Comparison of ENCODE assay signal across 19 cellular contexts in the genomic region with DNA sequence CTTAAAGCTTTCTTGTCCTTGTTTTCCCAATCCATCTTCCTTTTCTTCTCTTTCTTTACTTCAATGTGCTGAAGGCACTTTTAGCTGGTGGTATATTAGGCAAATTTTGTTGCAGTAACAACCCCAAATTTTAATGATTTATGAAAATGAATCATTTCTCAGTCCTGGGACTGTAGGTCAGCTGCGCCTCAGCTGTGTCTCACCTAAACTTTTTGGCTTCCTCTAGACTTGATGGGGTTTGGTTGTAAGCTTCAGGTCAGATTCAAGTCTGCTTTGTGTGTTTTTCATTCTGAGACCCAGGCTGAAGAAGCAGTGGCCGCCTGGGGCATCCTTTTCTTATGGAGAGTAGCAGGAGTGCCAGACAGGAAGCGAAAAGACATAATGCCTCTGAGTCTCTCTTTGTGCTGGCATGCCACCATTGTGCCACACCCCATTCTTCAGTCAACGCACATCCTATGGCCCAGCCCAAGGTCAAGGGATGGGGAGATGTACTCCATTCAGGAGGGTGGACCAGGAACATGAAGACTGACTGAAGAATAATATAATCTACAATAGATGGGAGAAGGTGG. TPM values are rescaled to one million over a fixed set of nuclear protein-coding genes. Genes with fewer than 3 reads are reported as not detected.
DNase-seq lines count a peak whose midpoint lies in the region; ATAC-seq, FAIRE-seq and TF ChIP-seq lines count a peak whose summit lies in the region.
"Had no signal": no experiment of that assay in that cellular context is flagged by ENCODE, and none has a peak within 500 bp of the region (broad histone marks: within the 10 kb centered on the region; RNA-seq: fewer than 3 reads in every experiment).

No MANE protein-coding gene starts in this region.

- H3K9me3 ChIP-seq in small intestine (ENCODE audit: control insufficient read depth, low read depth) (no peaks in the 10 kb centered on the region), left lung (no peaks in the 10 kb centered on the region)
- H3K9me3 ChIP-seq: SJSA1 had no signal

- H3K4me3 Mint-ChIP-seq in activated CD4-positive, alpha-beta T cell treated with anti-CD3 and anti-CD28 coated beads for 36 hours: no peak overlapping the region
- H3K4me3 Mint-ChIP-seq in activated CD4-positive, alpha-beta T cell treated with anti-CD3 and anti-CD28 coated beads, Interleukin-2, amount 10 ng/mL, durations not matched to agents 7 days and 5 days: no peak overlapping the region
- no peak overlapping the region for H3K4me3 Mint-ChIP-seq in activated naive CD8-positive, alpha-beta T cell treated with anti-CD3 and anti-CD28 coated beads for 36 hours
- H3K4me3 Mint-ChIP-seq: CD8-positive, alpha-beta T cell; immature natural killer cell had no signal

- 41 to 57% (median 47%) methylated on average over 4 of the region's 4 CpGs for WGBS in small intestine, 3 donors

- H3K27ac ChIP-seq in small intestine (ENCODE audit: low read depth in 1 of 2, low read length in 1 of 2) (no peak overlapping the region), left lung (no peak overlapping the region)
- H3K27ac ChIP-seq: SJSA1 had no signal

- no peak for TF ChIP-seq CTCF in left lung (IDR thresholded peaks at IDR 0.05)

- peak; percentile 17 for ATAC-seq in activated CD4-positive, alpha-beta T cell treated with anti-CD3 and anti-CD28 coated beads for 36 hours
- ATAC-seq in HG03139 (IDR thresholded peaks at IDR 0.05; ENCODE audit: unreplicated experiment) (peak; percentile 50), left lung (no peak)
- ATAC-seq: CD8-positive, alpha-beta T cell had no signal

- in situ Hi-C loops in SK-MEL-5 (cut with HindIII; ENCODE audit: low pct_unique_long_range_greater_than_20kb, low sequenced_read_pairs): no loop called here

- peaks cover 23% of the 10 kb centered on the region for H3K4me1 Mint-ChIP-seq in activated CD4-positive, alpha-beta T cell treated with anti-CD3 and anti-CD28 coated beads for 36 hours
- peaks cover 6% of the 10 kb centered on the region for H3K4me1 Mint-ChIP-seq in activated CD4-positive, alpha-beta T cell treated with anti-CD3 and anti-CD28 coated beads, Interleukin-2, amount 10 ng/mL, durations not matched to agents 7 days and 5 days
- H3K4me1 Mint-ChIP-seq in activated naive CD8-positive, alpha-beta T cell treated with anti-CD3 and anti-CD28 coated beads for 36 hours: peaks cover 27% of the 10 kb centered on the region
- H3K4me1 Mint-ChIP-seq: immature natural killer cell had no signal

- FAIRE-seq in small intestine (lab: Jason Lieb, UNC): no peak

- peaks cover 7% of the 10 kb centered on the region for H3K9me3 Mint-ChIP-seq in activated CD4-positive, alpha-beta T cell treated with anti-CD3 and anti-CD28 coated beads for 36 hours (ENCODE audit: low read depth)
- H3K9me3 Mint-ChIP-seq in activated CD4-positive, alpha-beta T cell treated with anti-CD3 and anti-CD28 coated beads, Interleukin-2, amount 10 ng/mL, durations not matched to agents 7 days and 5 days: peaks cover 3% of the 10 kb centered on the region
- H3K9me3 Mint-ChIP-seq in activated naive CD8-positive, alpha-beta T cell treated with anti-CD3 and anti-CD28 coated beads for 36 hours: peaks cover 8% of the 10 kb centered on the region
- H3K9me3 Mint-ChIP-seq: CD8-positive, alpha-beta T cell; immature natural killer cell had no signal

- peaks cover 3% of the 10 kb centered on the region for H3K27me3 Mint-ChIP-seq in activated CD4-positive, alpha-beta T cell treated with anti-CD3 and anti-CD28 coated beads for 36 hours
- peaks cover 1% of the 10 kb centered on the region for H3K27me3 Mint-ChIP-seq in activated CD4-positive, alpha-beta T cell treated with anti-CD3 and anti-CD28 coated beads, Interleukin-2, amount 10 ng/mL, durations not matched to agents 7 days and 5 days
- H3K27me3 Mint-ChIP-seq in activated naive CD8-positive, alpha-beta T cell treated with anti-CD3 and anti-CD28 coated beads for 36 hours: peaks cover 4% of the 10 kb centered on the region

- H3K27ac Mint-ChIP-seq in activated CD4-positive, alpha-beta T cell treated with anti-CD3 and anti-CD28 coated beads for 36 hours: no peak overlapping the region
- H3K27ac Mint-ChIP-seq in activated CD4-positive, alpha-beta T cell treated with anti-CD3 and anti-CD28 coated beads, Interleukin-2, amount 10 ng/mL, durations not matched to agents 7 days and 5 days: no peak overlapping the region
- no peak overlapping the region for H3K27ac Mint-ChIP-seq in activated naive CD8-positive, alpha-beta T cell treated with anti-CD3 and anti-CD28 coated beads for 36 hours
- H3K27ac Mint-ChIP-seq: activated naive CD4-positive, alpha-beta T cell treated with anti-CD3 and anti-CD28 coated beads, Interleukin-2, amount 50 U/mL, for 72 hours; CD8-positive, alpha-beta T cell; immature natural killer cell had no signal

- intact Hi-C loops in activated CD4-positive, alpha-beta T cell treated with anti-CD3 and anti-CD28 coated beads for 36 hours (cut with DNase I, micrococcal nuclease): no loop called here
- intact Hi-C loops in left lung (cut with DNase I): no loop called here

- no peaks in the 10 kb centered on the region for H3K36me3 ChIP-seq in small intestine (ENCODE audit: control insufficient read depth in 2 of 2, insufficient read depth in 2 of 2, low read length in 2 of 2)
- H3K36me3 ChIP-seq in left lung: no peaks in the 10 kb centered on the region
- H3K36me3 ChIP-seq: SJSA1, spleen had no signal

- H3K4me1 ChIP-seq in small intestine (ENCODE audit: control insufficient read depth in 2 of 2, insufficient read depth in 1 of 2, low read depth in 1 of 2, low read length in 1 of 2): no peaks in the 10 kb centered on the region
- H3K4me1 ChIP-seq in left lung: no peaks in the 10 kb centered on the region
- H3K4me1 ChIP-seq: SJSA1 had no signal

- CTCF ChIA-PET in activated CD4-positive, alpha-beta T cell treated with anti-CD3 and anti-CD28 coated beads for 36 hours (lab: Charles Lee): interaction anchor here (0.5 to 1.8 kb wide), 3 partner anchors 14 to 164 kb away, joined by 3 to 6 read pairs (median 6); no protein-coding TSS in a partner anchor
- CTCF ChIA-PET in activated CD4-positive, alpha-beta T cell treated with anti-CD3 and anti-CD28 coated beads, Interleukin-2, amount 10 ng/mL, durations not matched to agents 7 days and 5 days (lab: Charles Lee): interaction anchor here (1.0 kb wide), 1 partner anchor 22 kb away, joined by 3 read pairs; no protein-coding TSS in a partner anchor

- H3K36me3 Mint-ChIP-seq in activated CD4-positive, alpha-beta T cell treated with anti-CD3 and anti-CD28 coated beads for 36 hours (ENCODE audit: low read depth): peaks cover 2% of the 10 kb centered on the region
- H3K36me3 Mint-ChIP-seq in activated CD4-positive, alpha-beta T cell treated with anti-CD3 and anti-CD28 coated beads, Interleukin-2, amount 10 ng/mL, durations not matched to agents 7 days and 5 days (ENCODE audit: low read depth): no peaks in the 10 kb centered on the region
- peaks cover 6% of the 10 kb centered on the region for H3K36me3 Mint-ChIP-seq in activated naive CD8-positive, alpha-beta T cell treated with anti-CD3 and anti-CD28 coated beads for 36 hours
- H3K36me3 Mint-ChIP-seq: CD8-positive, alpha-beta T cell; immature natural killer cell had no signal

- POLR2A ChIA-PET in activated CD4-positive, alpha-beta T cell treated with anti-CD3 and anti-CD28 coated beads for 36 hours (lab: Charles Lee): no interaction called here
- POLR2A ChIA-PET in activated CD4-positive, alpha-beta T cell treated with anti-CD3 and anti-CD28 coated beads, Interleukin-2, amount 10 ng/mL, durations not matched to agents 7 days and 5 days (lab: Charles Lee): no interaction called here

- H3K27me3 ChIP-seq in small intestine (ENCODE audit: control insufficient read depth in 2 of 2, insufficient read depth in 2 of 2, low read length in 2 of 2): peaks cover 0 to 2% of the 10 kb centered on the region in 2 donors
- H3K27me3 ChIP-seq in left lung: no peaks in the 10 kb centered on the region
- H3K27me3 ChIP-seq: SJSA1, spleen had no signal

- no peak for DNase-seq in activated CD4-positive, alpha-beta T cell treated with anti-CD3 and anti-CD28 coated beads for 36 hours
- DNase-seq in activated CD4-positive, alpha-beta T cell treated with anti-CD3 and anti-CD28 coated beads, Interleukin-2, amount 10 ng/mL, durations not matched to agents 7 days and 5 days: no peak
- DNase-seq in SK-MEL-5 (ENCODE audit: low read depth, low spot score) (peak; percentile 37), small intestine (peak; percentile 19), left lung (no peak)
- DNase-seq in activated CD4-positive, alpha-beta T cell treated with anti-CD3 and anti-CD28 coated beads, Interleukin-2, amount 50 U/mL, for 4 hours: no peak
- DNase-seq in activated naive CD8-positive, alpha-beta T cell treated with anti-CD3 and anti-CD28 coated beads for 36 hours: no peak
- DNase-seq: 8988T; CD8-positive, alpha-beta T cell; effector memory CD4-positive, alpha-beta T cell; foreskin fibroblast; immature natural killer cell; KBM-7; NCI-H187 treated with DMSO at 0.1 percent for 48 hours; posterior cingulate gyrus; spleen had no signal

- H3K4me3 ChIP-seq in small intestine (ENCODE audit: low read depth in 1 of 2, low read length in 2 of 2) (no peak overlapping the region), left lung (no peak overlapping the region)
- H3K4me3 ChIP-seq: SJSA1, spleen had no signal

RNA-seq across cellular contexts. Expression of gene CD83, which starts 28.9 kb away (rescaled TPM):
- total RNA-seq in activated CD4-positive, alpha-beta T cell treated with anti-CD3 and anti-CD28 coated beads for 36 hours: 10 to 100 TPM; 22.0 to 22.9 TPM
- 10 to 100 TPM in 1 of 2 experiments, 1 to 10 TPM in 1; 8.7 to 10.3 TPM for total RNA-seq in activated CD4-positive, alpha-beta T cell treated with anti-CD3 and anti-CD28 coated beads, Interleukin-2, amount 10 ng/mL, durations not matched to agents 7 days and 5 days
- 43.0 and 43.5 TPM in 2 replicates for total RNA-seq in SK-MEL-5 (2014; rRNA removed; shearing (Covaris generic))
- polyA plus RNA-seq in SK-MEL-5 (2015; cell fraction: cytosol; rRNA removed): 37.3 and 39.1 TPM in 2 replicates
- 17.8 and 22.1 TPM in 2 replicates for polyA plus RNA-seq in SK-MEL-5 (2015; cell fraction: nucleus; rRNA removed)
- 1 to 10 TPM in 1 of 3 donors, under 1 TPM in 2; 0.45 to 1.9 (median 0.54) TPM for polyA plus RNA-seq in small intestine
- total RNA-seq in left lung: 10 to 100 TPM; 14.2 to 22.1 TPM
- 10 to 100 TPM; 45.0 to 46.9 TPM for total RNA-seq in activated naive CD8-positive, alpha-beta T cell treated with anti-CD3 and anti-CD28 coated beads for 36 hours

Comparison
In these comparisons a context has a peak if more than half of its experiments do, and no peak if none do; other contexts are left out.
1. DNase-seq: peak in SK-MEL-5 (single experiment) and small intestine (single experiment); none in activated CD4-positive, alpha-beta T cell treated with anti-CD3 and anti-CD28 coated beads for 36 hours (single experiment), activated CD4-positive, alpha-beta T cell treated with anti-CD3 and anti-CD28 coated beads, Interleukin-2, amount 10 ng/mL, durations not matched to agents 7 days and 5 days (single experiment), activated CD4-positive, alpha-beta T cell treated with anti-CD3 and anti-CD28 coated beads, Interleukin-2, amount 50 U/mL, for 4 hours (0 of 2), left lung (0 of 2) and activated naive CD8-positive, alpha-beta T cell treated with anti-CD3 and anti-CD28 coated beads for 36 hours (single experiment).